ENCODE assay signal across 1 cellular context in the genomic region with DNA sequence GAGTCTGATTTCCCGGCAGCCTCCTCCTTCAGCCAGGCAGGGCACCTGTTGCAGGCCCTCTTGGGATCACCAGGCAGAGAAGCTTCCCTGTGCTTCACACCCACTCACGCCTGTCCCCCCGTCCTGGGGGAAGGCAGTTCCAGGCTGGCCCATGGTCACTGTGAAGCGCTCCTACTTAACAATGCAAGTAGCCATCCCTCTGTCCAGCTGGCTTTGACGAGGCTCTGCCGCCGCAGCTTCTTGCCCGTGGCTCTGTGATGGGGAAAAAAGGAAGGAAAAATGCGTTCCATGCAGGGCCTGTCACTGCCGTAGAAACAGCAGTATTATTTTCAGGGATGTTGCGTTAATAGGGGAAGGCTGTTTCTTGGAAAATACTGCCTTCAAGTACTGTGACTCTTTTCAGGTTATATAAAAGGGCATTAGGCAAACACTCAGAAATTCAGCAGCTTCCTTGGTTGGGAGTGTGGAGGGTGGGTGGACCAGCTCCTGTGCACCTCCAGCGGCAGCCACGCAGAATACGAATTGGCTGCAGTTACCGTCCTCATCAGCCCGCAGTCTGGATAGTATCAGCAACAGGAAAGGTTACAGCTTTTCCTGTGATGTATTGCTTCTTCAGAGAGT.
TF ChIP-seq lines count a peak whose summit lies in the region.

No MANE protein-coding gene starts in this region.

TF ChIP-seq in SK-N-SH, 30 proteins besides CTCF, POLR2A, EP300 and RAD21 (continued from another document):
- TF ChIP-seq PBX3 (IDR thresholded peaks at IDR 0.05) (no peak), RFX5 (IDR thresholded peaks at IDR 0.05; ENCODE audit: low read length) (no peak), SIN3A (IDR thresholded peaks at IDR 0.05; ENCODE audit: borderline replicate concordance, low read depth, low read length) (no peak), POLR2AphosphoS5 (IDR thresholded peaks at IDR 0.05; ENCODE audit: low read depth, low read length) (no peak), TAF1 (IDR thresholded peaks at IDR 0.05; ENCODE audit: borderline replicate concordance, low read depth, low read length) (no peak), MXI1 (IDR thresholded peaks at IDR 0.05; ENCODE audit: low read depth, low read length) (no peak)
- TF ChIP-seq, protein P1, sequence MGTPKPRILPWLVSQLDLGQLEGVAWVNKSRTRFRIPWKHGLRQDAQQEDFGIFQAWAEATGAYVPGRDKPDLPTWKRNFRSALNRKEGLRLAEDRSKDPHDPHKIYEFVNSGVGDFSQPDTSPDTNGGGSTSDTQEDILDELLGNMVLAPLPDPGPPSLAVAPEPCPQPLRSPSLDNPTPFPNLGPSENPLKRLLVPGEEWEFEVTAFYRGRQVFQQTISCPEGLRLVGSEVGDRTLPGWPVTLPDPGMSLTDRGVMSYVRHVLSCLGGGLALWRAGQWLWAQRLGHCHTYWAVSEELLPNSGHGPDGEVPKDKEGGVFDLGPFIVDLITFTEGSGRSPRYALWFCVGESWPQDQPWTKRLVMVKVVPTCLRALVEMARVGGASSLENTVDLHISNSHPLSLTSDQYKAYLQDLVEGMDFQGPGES (IDR thresholded peaks at IDR 0.05; ENCODE audit: low read depth, low read length) = no peak
